In the genomic region with DNA sequence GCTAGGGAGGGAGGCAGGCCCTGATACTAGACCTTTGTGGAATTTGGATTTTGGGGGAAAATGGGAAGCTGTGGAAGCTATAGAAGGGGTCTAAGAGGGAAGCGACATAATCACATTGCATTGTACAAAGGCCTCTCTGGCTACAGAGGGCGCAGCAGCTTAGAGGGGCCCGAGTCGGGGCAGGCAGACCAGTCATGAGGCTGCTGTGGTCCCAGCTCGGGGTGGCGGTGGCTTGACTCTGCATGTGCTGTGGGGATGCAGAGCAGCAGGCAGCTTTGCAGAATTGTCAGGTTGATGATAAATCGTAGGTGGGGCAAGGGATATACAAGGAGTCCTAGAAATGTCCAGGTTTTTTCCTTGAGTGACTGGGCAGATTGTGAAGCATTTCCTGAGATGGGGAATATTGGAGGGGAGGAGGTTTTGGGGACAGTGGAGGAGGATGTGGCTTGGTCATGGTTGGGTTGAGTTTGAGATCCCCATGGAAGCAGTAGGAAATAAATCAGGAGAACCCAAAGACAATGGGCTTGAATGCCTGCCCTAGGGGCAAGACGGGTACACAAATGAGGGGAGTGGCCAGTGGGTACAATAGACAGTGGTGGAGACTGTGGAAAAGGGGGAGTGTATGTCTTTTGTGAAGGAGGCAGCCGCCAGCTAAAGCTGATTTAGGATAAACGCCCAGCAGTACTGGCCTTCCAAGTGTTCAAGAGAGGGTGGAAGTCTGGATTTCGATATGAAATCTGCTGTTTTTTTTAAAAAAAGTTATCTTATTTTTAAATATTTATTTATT, we compare ENCODE assay signal across 1 cellular context.
TF ChIP-seq lines count a peak whose summit lies in the region.

No MANE protein-coding gene starts in this region.

TF ChIP-seq in IMR-90, 13 proteins besides CTCF, POLR2A, EP300 and RAD21:
- no peak for TF ChIP-seq USF2 (IDR thresholded peaks at IDR 0.05; ENCODE audit: low read depth, low read length)
- TF ChIP-seq RFX5 (IDR thresholded peaks at IDR 0.05; ENCODE audit: low read depth, low read length), result no peak
- no peak for TF ChIP-seq MAFK (IDR thresholded peaks at IDR 0.05; ENCODE audit: low read depth, low read length)
- no peak for TF ChIP-seq RCOR1 (IDR thresholded peaks at IDR 0.05; ENCODE audit: insufficient replicate concordance, low read length)
- no peak for TF ChIP-seq SMC3 (IDR thresholded peaks at IDR 0.05; ENCODE audit: low read depth, low read length)
- no peak for TF ChIP-seq ELK1 (IDR thresholded peaks at IDR 0.05; ENCODE audit: borderline replicate concordance, low read depth, low read length)
- TF ChIP-seq MXI1 (IDR thresholded peaks at IDR 0.05; ENCODE audit: borderline replicate concordance, low read depth, low read length), result no peak
- no peak for TF ChIP-seq MAZ (IDR thresholded peaks at IDR 0.05; ENCODE audit: borderline replicate concordance, low read depth, low read length)
- TF ChIP-seq CEBPB (IDR thresholded peaks at IDR 0.05; ENCODE audit: low read depth, low read length), result no peak
- no peak for TF ChIP-seq CHD1 (IDR thresholded peaks at IDR 0.05; ENCODE audit: low read depth, low read length)
- TF ChIP-seq FOS (IDR thresholded peaks at IDR 0.05; ENCODE audit: low read depth, low read length), result no peak
- TF ChIP-seq NFE2L2 (IDR thresholded peaks at IDR 0.05; ENCODE audit: low read depth, low read length), result no peak
- no peak for TF ChIP-seq BHLHE40 (IDR thresholded peaks at IDR 0.05; ENCODE audit: low read depth, low read length)
